7 cellular contexts compared by ENCODE assay signal in genomic region chr6:150005761-150006651, GRCh38. TPM values are rescaled to one million over a fixed set of nuclear protein-coding genes. Genes with fewer than 3 reads are reported as not detected.
DNase-seq lines count a peak whose midpoint lies in the region; ATAC-seq and TF ChIP-seq lines count a peak whose summit lies in the region.

No MANE protein-coding gene starts in this region.

- no peak overlapping the region for H2AK9ac ChIP-seq in IMR-90 (replicated peaks; ENCODE audit: low read depth, low read length, poor library complexity)

- no TSS peak for BruUV-seq in IMR-90 (replicated peaks; lab: Mats Ljungman, UMichigan)

- H4K91ac ChIP-seq in IMR-90 (ENCODE audit: insufficient read depth, low read depth, low read length) = no peak overlapping the region

- H2BK15ac ChIP-seq in IMR-90 (ENCODE audit: low read depth, low read length) = no peak overlapping the region

- H3K27me3 Mint-ChIP-seq in activated T-cell treated with anti-CD3 and anti-CD28 coated beads, Interleukin-2, amount 50 U/mL, for 72 hours (ENCODE audit: low read depth) = peaks cover 55% of the 10 kb centered on the region

- no peak for TF ChIP-seq RAD21 in IMR-90 (IDR thresholded peaks at IDR 0.05; ENCODE audit: low read length)

- H4K20me1 ChIP-seq in IMR-90 (ENCODE audit: insufficient read depth, low read length) = no peaks in the 10 kb centered on the region

- H3K9me1 ChIP-seq in IMR-90 (ENCODE audit: insufficient read depth, low read length) = no peaks in the 10 kb centered on the region

- no peak overlapping the region for H2BK20ac ChIP-seq in IMR-90 (ENCODE audit: low read depth, low read length)

- no peaks in the 10 kb centered on the region for H3K36me3 Mint-ChIP-seq in activated T-cell treated with anti-CD3 and anti-CD28 coated beads, Interleukin-2, amount 50 U/mL, for 72 hours (ENCODE audit: insufficient read depth in 2 of 2)

- H2BK5ac ChIP-seq in IMR-90 (ENCODE audit: low read depth, low read length, poor library complexity, severe bottlenecking) = no peak overlapping the region

- DNase-seq in IMR-90 = no peak
- DNase-seq in activated T-cell treated with anti-CD3 and anti-CD28 coated beads, Interleukin-2, amount 50 U/mL, for 72 hours = no peak
- DNase-seq in spleen = peak; percentile 75
- no peak for DNase-seq in NCI-H1092 (lab: John Stamatoyannopoulos, UW)
- DNase-seq in effector CD4-positive, alpha-beta T cell = no peak
- DNase-seq in NCI-H2107 (lab: John Stamatoyannopoulos, UW) = no peak

- H3K79me1 ChIP-seq in IMR-90 (ENCODE audit: low read depth in 1 of 2, low read length in 2 of 2) = no peaks in the 10 kb centered on the region

- TF ChIP-seq CTCF in IMR-90 (conservative IDR thresholded peaks at IDR 0.05; ENCODE audit: low read depth, low read length) = no peak
- TF ChIP-seq CTCF in spleen (IDR thresholded peaks at IDR 0.05 in 8 of 11, conservative IDR thresholded peaks at IDR 0.05 in 3 of 11) = no peak

- intact Hi-C loops in IMR-90 (cut with micrococcal nuclease) (no loop called here), spleen (cut with DNase I; ENCODE audit: low total_unique reads) (no loop called here)

- dilution Hi-C loops in IMR-90 (cut with HindIII; ENCODE audit: low sequenced_read_pairs, unreplicated experiment) = no loop called here

- no peak overlapping the region for H3K27ac ChIP-seq in IMR-90 (ENCODE audit: insufficient read depth, low read length)
- H3K27ac ChIP-seq in iPS-20b (ENCODE audit: low read length) = no peak overlapping the region
- H3K27ac ChIP-seq in spleen = no peak overlapping the region

- H3K4me1 ChIP-seq in IMR-90 (ENCODE audit: control insufficient read depth, insufficient read depth, low read length) = peaks cover 2% of the 10 kb centered on the region; the same call in 1 of the 2 replicates
- H3K4me1 ChIP-seq in iPS-20b (ENCODE audit: insufficient read depth, low read length) = peaks cover 2% of the 10 kb centered on the region; the same call in 1 of the 2 replicates
- H3K4me1 ChIP-seq in spleen = peaks cover 6 to 23% (median 16%) of the 10 kb centered on the region in 6 donors

- H3K4me1 Mint-ChIP-seq in activated T-cell treated with anti-CD3 and anti-CD28 coated beads, Interleukin-2, amount 50 U/mL, for 72 hours (ENCODE audit: low read depth) = peaks cover 72% of the 10 kb centered on the region

- H3K4me3 ChIP-seq in IMR-90 (ENCODE audit: insufficient read depth, low read depth, low read length) = peak overlapping the region; percentile 79; the same call in 1 of the 2 replicates
- peak overlapping the region; percentile 82 for H3K4me3 ChIP-seq in iPS-20b (ENCODE audit: low read length)
- peak overlapping the region in 7 of 8 donors; percentile 51 to 89 (median 60) for H3K4me3 ChIP-seq in spleen

- no peaks in the 10 kb centered on the region for H3K36me3 ChIP-seq in IMR-90 (ENCODE audit: control insufficient read depth, insufficient read depth, low read length)
- no peaks in the 10 kb centered on the region for H3K36me3 ChIP-seq in iPS-20b (ENCODE audit: insufficient read depth, low read depth, low read length)
- no peaks in the 10 kb centered on the region for H3K36me3 ChIP-seq in spleen

- H3K18ac ChIP-seq in IMR-90 (ENCODE audit: low read depth, low read length) = no peak overlapping the region

- TF ChIP-seq POLR2A in IMR-90 (IDR thresholded peaks at IDR 0.05; ENCODE audit: low read depth, low read length) (no peak), spleen (IDR thresholded peaks at IDR 0.05) (no peak)

- no peak for ATAC-seq in IMR-90 (ENCODE audit: low read depth)
- ATAC-seq in activated T-cell treated with anti-CD3 and anti-CD28 coated beads, Interleukin-2, amount 50 U/mL, for 72 hours (replicated peaks in 1 of 2) = no peak

- WGBS in IMR-90 (ENCODE audit: extremely low coverage in 2 of 2, insufficient read length in 1 of 2), 2 experiments = 64% methylated on average over 5 of the region's 14 CpGs; no CpG with 5 or more reads in 1 of the 2 experiments
- 77 to 83% (median 79%) methylated on average over 12 to 14 of the region's 14 CpGs for WGBS in spleen, 5 donors

- H3K27me3 ChIP-seq in IMR-90 (ENCODE audit: control insufficient read depth, insufficient read depth, low read length) (peaks cover 54% of the 10 kb centered on the region), iPS-20b (ENCODE audit: insufficient read depth, low read length) (peaks cover 89% of the 10 kb centered on the region), spleen (replicated peaks in 1 of 7) (peaks cover 0 to 70% (median 17%) of the 10 kb centered on the region in 7 donors)

- no peaks in the 10 kb centered on the region for H3K9me3 Mint-ChIP-seq in activated T-cell treated with anti-CD3 and anti-CD28 coated beads, Interleukin-2, amount 50 U/mL, for 72 hours

- no peak overlapping the region for H2BK120ac ChIP-seq in IMR-90 (ENCODE audit: low read depth, low read length)

- no peak overlapping the region for H4K5ac ChIP-seq in IMR-90 (ENCODE audit: low read depth, low read length)

- no peak overlapping the region for H3K14ac ChIP-seq in IMR-90 (replicated peaks; ENCODE audit: low read depth, low read length)

- H3K4me3 Mint-ChIP-seq in activated T-cell treated with anti-CD3 and anti-CD28 coated beads, Interleukin-2, amount 50 U/mL, for 72 hours = peak overlapping the region; percentile 89 to 94

- H3K9ac ChIP-seq in IMR-90 (ENCODE audit: low read depth, low read length) (no peak overlapping the region), iPS-20b (ENCODE audit: low read depth, low read length) (peak overlapping the region; percentile 59; the same call in 1 of the 2 replicates)

- H3K56ac ChIP-seq in IMR-90 (ENCODE audit: extremely low read depth, insufficient read depth, low read length) = no peak overlapping the region

- peaks cover 2% of the 10 kb centered on the region; the same call in 1 of the 2 replicates for H3K9me3 ChIP-seq in IMR-90 (ENCODE audit: control insufficient read depth, insufficient read depth, low read length)
- H3K9me3 ChIP-seq in iPS-20b (ENCODE audit: insufficient read depth, low read depth, low read length) = no peaks in the 10 kb centered on the region
- H3K9me3 ChIP-seq in spleen = no peaks in the 10 kb centered on the region

- no peak overlapping the region for H3K23ac ChIP-seq in IMR-90 (ENCODE audit: low read depth, low read length)

- CTCF ChIA-PET in IMR-90 (lab: Yijun Ruan, JAX) = no interaction called here

- H3K4ac ChIP-seq in IMR-90 (ENCODE audit: low read depth, low read length) = no peak overlapping the region

- POLR2A ChIA-PET in IMR-90 (lab: Charles Lee; ENCODE audit: unreplicated experiment) = no interaction called here

- H3K27ac Mint-ChIP-seq in activated T-cell treated with anti-CD3 and anti-CD28 coated beads, Interleukin-2, amount 50 U/mL, for 72 hours = no peak overlapping the region

- peak overlapping the region in 1 of 2 experiments; percentile 65; a peak in 1 of 4 replicates for H4K8ac ChIP-seq in IMR-90 (ENCODE audit: low read depth in 2 of 2, low read length in 2 of 2)

- H3K4me2 ChIP-seq in IMR-90 (ENCODE audit: low read depth, low read length) = peak overlapping the region; percentile 89

- in situ Hi-C loops in IMR-90 (cut with MboI; ENCODE audit: low sequenced_read_pairs) = loop anchor here (5.0 kb wide), 1 partner anchor 69 kb away; no protein-coding TSS in a partner anchor

- no peak overlapping the region for H2AK5ac ChIP-seq in IMR-90 (ENCODE audit: low read depth, low read length)

- peak overlapping the region; percentile 96 for H2AFZ ChIP-seq in IMR-90 (replicated peaks; ENCODE audit: low read length, poor library complexity)

TF ChIP-seq in IMR-90, 13 proteins besides CTCF, POLR2A, EP300 and RAD21:
- TF ChIP-seq MAZ (IDR thresholded peaks at IDR 0.05; ENCODE audit: borderline replicate concordance, low read depth, low read length) (no peak), CHD1 (IDR thresholded peaks at IDR 0.05; ENCODE audit: low read depth, low read length) (no peak), BHLHE40 (IDR thresholded peaks at IDR 0.05; ENCODE audit: low read depth, low read length) (no peak)

RNA-seq across cellular contexts. Expression of gene RAET1L, which starts 19.3 kb away (rescaled TPM):
- total RNA-seq in IMR-90 (2012; rRNA removed) (not detected in 2 replicates), spleen (not detected)
- polyA plus RNA-seq in IMR-90 (2012; rRNA removed) (not detected in 2 replicates), spleen (not detected)
- not detected in 2 replicates for polyA plus RNA-seq in IMR-90 (2012; cell fraction: cytosol; rRNA removed)
- polyA plus RNA-seq in IMR-90 (2012; cell fraction: nucleus; rRNA removed; ENCODE audit: low replicate concordance) = not detected in 2 replicates
- not detected for total RNA-seq in activated T-cell treated with anti-CD3 and anti-CD28 coated beads, Interleukin-2, amount 50 U/mL, for 72 hours

RNA-seq across cellular contexts. Expression of gene ULBP1, which starts 42.3 kb away (rescaled TPM):
- total RNA-seq in IMR-90 (2012; rRNA removed) (0.18 and 0.56 TPM in 2 replicates), spleen (under 1 TPM in 2 of 7 donors, not detected in 5; 0.23 to 0.34 TPM)
- polyA plus RNA-seq in IMR-90 (2012; rRNA removed) (0.69 and 0.87 TPM in 2 replicates), spleen (under 1 TPM in 2 of 3 donors, not detected in 1; 0.03 to 0.08 TPM)
- polyA plus RNA-seq in IMR-90 (2012; cell fraction: cytosol; rRNA removed) = 0.25 TPM in 2 replicates
- 0.15 and 0.84 TPM in 2 replicates for polyA plus RNA-seq in IMR-90 (2012; cell fraction: nucleus; rRNA removed; ENCODE audit: low replicate concordance)
- 10 to 100 TPM in 1 of 2 donors, 1 to 10 TPM in 1; 9.4 to 12.4 TPM for total RNA-seq in activated T-cell treated with anti-CD3 and anti-CD28 coated beads, Interleukin-2, amount 50 U/mL, for 72 hours
